ENCODE assay signal across 1 cellular context in the genomic region with DNA sequence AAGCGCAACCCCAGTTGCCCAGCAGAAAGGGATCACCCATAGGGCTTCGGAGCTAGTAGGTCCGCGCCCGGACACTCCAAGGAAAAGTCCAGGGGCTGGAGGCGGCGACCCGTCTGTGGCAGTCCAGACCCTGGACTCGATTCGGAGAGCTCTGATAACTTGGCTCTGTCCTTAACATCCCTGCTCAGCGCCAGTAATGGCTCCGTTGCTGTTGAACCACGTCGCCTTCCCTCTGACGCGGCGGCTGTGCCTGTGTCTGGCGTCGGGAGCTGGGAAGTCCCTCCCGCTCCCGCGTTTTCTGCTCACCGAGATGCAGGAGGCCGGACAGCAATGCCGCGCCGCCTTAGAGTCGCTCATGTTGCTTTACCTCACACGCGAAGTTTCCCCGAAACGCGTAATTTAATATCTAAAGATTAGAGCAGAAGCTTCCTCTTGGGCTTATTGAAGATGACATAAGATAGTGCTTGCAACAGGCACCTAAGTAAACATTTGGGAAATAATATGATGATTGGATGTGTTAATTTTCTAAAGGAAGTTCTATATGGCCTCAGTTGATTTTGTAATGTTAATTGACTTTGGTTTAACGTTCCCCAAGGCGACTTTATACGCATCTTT.
A peak's percentile ranks its signal among the peaks of the same experiment; 100 is the strongest.
TF ChIP-seq lines count a peak whose summit lies in the region.

No MANE protein-coding gene starts in this region.

TF ChIP-seq in WTC11, 78 proteins besides CTCF, POLR2A, EP300 and RAD21 (continued from another document and continues in another):
- no peak for TF ChIP-seq ATF6 (CRISPR knock-in tag; IDR thresholded peaks at IDR 0.05)
- TF ChIP-seq STAT6 (CRISPR knock-in tag; conservative IDR thresholded peaks at IDR 0.05; ENCODE audit: low read depth): no peak
- TF ChIP-seq ZNF219 (CRISPR knock-in tag; IDR thresholded peaks at IDR 0.05; ENCODE audit: borderline replicate concordance): no peak
- TF ChIP-seq, protein P1, sequence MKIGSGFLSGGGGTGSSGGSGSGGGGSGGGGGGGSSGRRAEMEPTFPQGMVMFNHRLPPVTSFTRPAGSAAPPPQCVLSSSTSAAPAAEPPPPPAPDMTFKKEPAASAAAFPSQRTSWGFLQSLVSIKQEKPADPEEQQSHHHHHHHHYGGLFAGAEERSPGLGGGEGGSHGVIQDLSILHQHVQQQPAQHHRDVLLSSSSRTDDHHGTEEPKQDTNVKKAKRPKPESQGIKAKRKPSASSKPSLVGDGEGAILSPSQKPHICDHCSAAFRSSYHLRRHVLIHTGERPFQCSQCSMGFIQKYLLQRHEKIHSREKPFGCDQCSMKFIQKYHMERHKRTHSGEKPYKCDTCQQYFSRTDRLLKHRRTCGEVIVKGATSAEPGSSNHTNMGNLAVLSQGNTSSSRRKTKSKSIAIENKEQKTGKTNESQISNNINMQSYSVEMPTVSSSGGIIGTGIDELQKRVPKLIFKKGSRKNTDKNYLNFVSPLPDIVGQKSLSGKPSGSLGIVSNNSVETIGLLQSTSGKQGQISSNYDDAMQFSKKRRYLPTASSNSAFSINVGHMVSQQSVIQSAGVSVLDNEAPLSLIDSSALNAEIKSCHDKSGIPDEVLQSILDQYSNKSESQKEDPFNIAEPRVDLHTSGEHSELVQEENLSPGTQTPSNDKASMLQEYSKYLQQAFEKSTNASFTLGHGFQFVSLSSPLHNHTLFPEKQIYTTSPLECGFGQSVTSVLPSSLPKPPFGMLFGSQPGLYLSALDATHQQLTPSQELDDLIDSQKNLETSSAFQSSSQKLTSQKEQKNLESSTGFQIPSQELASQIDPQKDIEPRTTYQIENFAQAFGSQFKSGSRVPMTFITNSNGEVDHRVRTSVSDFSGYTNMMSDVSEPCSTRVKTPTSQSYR (CRISPR knock-in tag; IDR thresholded peaks at IDR 0.05): peak; percentile 20; the same call in 1 of the 2 replicates
- no peak for TF ChIP-seq ZNF317 (CRISPR knock-in tag; IDR thresholded peaks at IDR 0.05; ENCODE audit: borderline replicate concordance, low read depth)
- TF ChIP-seq, protein P2, sequence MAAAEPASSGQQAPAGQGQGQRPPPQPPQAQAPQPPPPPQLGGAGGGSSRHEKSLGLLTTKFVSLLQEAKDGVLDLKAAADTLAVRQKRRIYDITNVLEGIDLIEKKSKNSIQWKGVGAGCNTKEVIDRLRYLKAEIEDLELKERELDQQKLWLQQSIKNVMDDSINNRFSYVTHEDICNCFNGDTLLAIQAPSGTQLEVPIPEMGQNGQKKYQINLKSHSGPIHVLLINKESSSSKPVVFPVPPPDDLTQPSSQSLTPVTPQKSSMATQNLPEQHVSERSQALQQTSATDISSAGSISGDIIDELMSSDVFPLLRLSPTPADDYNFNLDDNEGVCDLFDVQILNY (CRISPR knock-in tag; IDR thresholded peaks at IDR 0.05): no peak
- no peak for TF ChIP-seq E2F4 (CRISPR knock-in tag; IDR thresholded peaks at IDR 0.05; ENCODE audit: borderline replicate concordance, low read depth)
- no peak for TF ChIP-seq JAZF1 (CRISPR knock-in tag; IDR thresholded peaks at IDR 0.05)
- 0 out of 2 replicates have a peak, but pooled peaks have one; percentile 1 for TF ChIP-seq SP1 (CRISPR knock-in tag; conservative IDR thresholded peaks at IDR 0.05)
- no peak for TF ChIP-seq OVOL2 (CRISPR knock-in tag; IDR thresholded peaks at IDR 0.05; ENCODE audit: borderline replicate concordance)
- no peak for TF ChIP-seq PRRX2 (CRISPR knock-in tag; IDR thresholded peaks at IDR 0.05)
- TF ChIP-seq ZNF532 (CRISPR knock-in tag; IDR thresholded peaks at IDR 0.05; ENCODE audit: borderline replicate concordance): no peak
- TF ChIP-seq, protein P3, sequence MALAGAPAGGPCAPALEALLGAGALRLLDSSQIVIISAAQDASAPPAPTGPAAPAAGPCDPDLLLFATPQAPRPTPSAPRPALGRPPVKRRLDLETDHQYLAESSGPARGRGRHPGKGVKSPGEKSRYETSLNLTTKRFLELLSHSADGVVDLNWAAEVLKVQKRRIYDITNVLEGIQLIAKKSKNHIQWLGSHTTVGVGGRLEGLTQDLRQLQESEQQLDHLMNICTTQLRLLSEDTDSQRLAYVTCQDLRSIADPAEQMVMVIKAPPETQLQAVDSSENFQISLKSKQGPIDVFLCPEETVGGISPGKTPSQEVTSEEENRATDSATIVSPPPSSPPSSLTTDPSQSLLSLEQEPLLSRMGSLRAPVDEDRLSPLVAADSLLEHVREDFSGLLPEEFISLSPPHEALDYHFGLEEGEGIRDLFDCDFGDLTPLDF (CRISPR knock-in tag; IDR thresholded peaks at IDR 0.05): no peak
- no peak for TF ChIP-seq HMGA2 (CRISPR knock-in tag; IDR thresholded peaks at IDR 0.05)
- 0 out of 2 replicates have a peak, but pooled peaks have one; percentile 48 for TF ChIP-seq ESRRA (CRISPR knock-in tag; IDR thresholded peaks at IDR 0.05; ENCODE audit: borderline replicate concordance)
- peak; percentile 81; the same call in 1 of the 2 replicates for TF ChIP-seq SMAD3 (CRISPR knock-in tag; IDR thresholded peaks at IDR 0.05; ENCODE audit: borderline replicate concordance)
- TF ChIP-seq ZNF121 (CRISPR knock-in tag; IDR thresholded peaks at IDR 0.05): no peak
- TF ChIP-seq, protein P4, sequence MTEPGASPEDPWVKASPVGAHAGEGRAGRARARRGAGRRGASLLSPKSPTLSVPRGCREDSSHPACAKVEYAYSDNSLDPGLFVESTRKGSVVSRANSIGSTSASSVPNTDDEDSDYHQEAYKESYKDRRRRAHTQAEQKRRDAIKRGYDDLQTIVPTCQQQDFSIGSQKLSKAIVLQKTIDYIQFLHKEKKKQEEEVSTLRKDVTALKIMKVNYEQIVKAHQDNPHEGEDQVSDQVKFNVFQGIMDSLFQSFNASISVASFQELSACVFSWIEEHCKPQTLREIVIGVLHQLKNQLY (CRISPR knock-in tag; IDR thresholded peaks at IDR 0.05): no peak
- peak; percentile 71 for TF ChIP-seq TEAD1 (CRISPR knock-in tag; IDR thresholded peaks at IDR 0.05)
- TF ChIP-seq SMAD4 (CRISPR knock-in tag; IDR thresholded peaks at IDR 0.05): no peak
- TF ChIP-seq, protein P5, sequence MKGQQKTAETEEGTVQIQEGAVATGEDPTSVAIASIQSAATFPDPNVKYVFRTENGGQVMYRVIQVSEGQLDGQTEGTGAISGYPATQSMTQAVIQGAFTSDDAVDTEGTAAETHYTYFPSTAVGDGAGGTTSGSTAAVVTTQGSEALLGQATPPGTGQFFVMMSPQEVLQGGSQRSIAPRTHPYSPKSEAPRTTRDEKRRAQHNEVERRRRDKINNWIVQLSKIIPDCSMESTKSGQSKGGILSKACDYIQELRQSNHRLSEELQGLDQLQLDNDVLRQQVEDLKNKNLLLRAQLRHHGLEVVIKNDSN (CRISPR knock-in tag; IDR thresholded peaks at IDR 0.05): peak; percentile 24; the same call in 1 of the 2 replicates
- TF ChIP-seq, protein P6, sequence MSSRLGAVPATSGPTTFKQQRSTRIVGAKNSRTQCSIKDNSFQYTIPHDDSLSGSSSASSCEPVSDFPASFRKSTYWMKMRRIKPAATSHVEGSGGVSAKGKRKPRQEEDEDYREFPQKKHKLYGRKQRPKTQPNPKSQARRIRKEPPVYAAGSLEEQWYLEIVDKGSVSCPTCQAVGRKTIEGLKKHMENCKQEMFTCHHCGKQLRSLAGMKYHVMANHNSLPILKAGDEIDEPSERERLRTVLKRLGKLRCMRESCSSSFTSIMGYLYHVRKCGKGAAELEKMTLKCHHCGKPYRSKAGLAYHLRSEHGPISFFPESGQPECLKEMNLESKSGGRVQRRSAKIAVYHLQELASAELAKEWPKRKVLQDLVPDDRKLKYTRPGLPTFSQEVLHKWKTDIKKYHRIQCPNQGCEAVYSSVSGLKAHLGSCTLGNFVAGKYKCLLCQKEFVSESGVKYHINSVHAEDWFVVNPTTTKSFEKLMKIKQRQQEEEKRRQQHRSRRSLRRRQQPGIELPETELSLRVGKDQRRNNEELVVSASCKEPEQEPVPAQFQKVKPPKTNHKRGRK (CRISPR knock-in tag; IDR thresholded peaks at IDR 0.05; ENCODE audit: borderline replicate concordance): no peak
- TF ChIP-seq RELA (CRISPR knock-in tag; IDR thresholded peaks at IDR 0.05; ENCODE audit: borderline replicate concordance): no peak
- no peak for TF ChIP-seq ARID4B (CRISPR knock-in tag; IDR thresholded peaks at IDR 0.05; ENCODE audit: borderline replicate concordance)
